28 cellular contexts compared by ENCODE assay signal in the genomic region with DNA sequence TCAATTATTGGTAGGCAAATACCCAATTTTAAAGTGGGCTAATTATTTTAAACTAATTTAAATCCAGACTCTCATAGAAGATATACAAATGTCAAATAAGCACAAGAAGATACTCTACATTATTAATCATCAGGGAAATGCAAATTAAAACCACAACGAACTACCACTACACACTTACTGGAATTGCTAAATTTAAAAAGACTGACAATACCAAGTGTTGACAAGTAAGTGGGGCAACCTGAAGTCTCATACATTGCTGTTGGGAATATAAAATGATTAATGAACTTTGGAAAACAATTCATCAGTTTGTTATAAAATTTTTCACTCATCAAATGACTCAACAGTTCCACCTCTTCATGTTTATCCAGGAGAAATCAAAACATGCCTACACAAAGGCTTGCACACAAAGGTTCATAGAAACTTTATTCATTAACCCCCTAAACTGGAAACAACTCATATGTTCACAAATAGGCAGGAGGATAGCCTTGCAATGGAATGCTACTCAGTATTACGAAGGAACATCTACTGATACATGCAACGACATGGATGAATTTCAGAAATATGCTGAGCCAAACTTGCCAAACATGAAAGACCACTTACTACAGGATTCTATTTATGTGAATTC.
DNase-seq lines count a peak whose midpoint lies in the region; ATAC-seq, FAIRE-seq and TF ChIP-seq lines count a peak whose summit lies in the region.
"Had no signal": no experiment of that assay in that cellular context is flagged by ENCODE, and none has a peak within 500 bp of the region (broad histone marks: within the 10 kb centered on the region; RNA-seq: fewer than 3 reads in every experiment).

No MANE protein-coding gene starts in this region.

- no peak for TF ChIP-seq RAD21 in IMR-90 (IDR thresholded peaks at IDR 0.05; ENCODE audit: low read length)

- no peak overlapping the region for H3K4ac ChIP-seq in IMR-90 (ENCODE audit: low read depth, low read length)

- DNase-seq in Caki2 (ENCODE audit: low read depth), result peak; percentile 12
- no peak for DNase-seq in IMR-90
- DNase-seq in bronchial epithelial cell (ENCODE audit: low read depth), result peak; percentile 78
- DNase-seq in kidney glomerular epithelial cell (lab: John Stamatoyannopoulos, UW), result peak; percentile 9
- no peak for DNase-seq in DMS 273 (lab: John Stamatoyannopoulos, UW; ENCODE audit: unreplicated experiment)
- no peak for DNase-seq in DMS79 (lab: John Stamatoyannopoulos, UW)
- no peak for DNase-seq in stimulated activated CD4-positive, alpha-beta T cell treated with anti-CD3 and anti-CD28 coated beads, Interleukin-2, amount 100 ng/mL, for 48 hours
- no peak for DNase-seq in heart right ventricle
- DNase-seq: CD8-positive, alpha-beta T cell; DMS53; GOT3; KG1; NCI-H1048; NCI-H1417; NCI-H1694; NCI-H2029 treated with DMSO at 0.1 percent for 48 hours; NCI-H446 treated with DMSO at 0.1 percent for 48 hours; NCI-H526; NCI-H82; NK-92 treated with Interleukin-12 subunit alpha and Interleukin-12 subunit beta, amount 100 ng/mL, for 24 hours; SHP77 treated with DMSO at 0.1 percent for 48 hours had no signal

- H3K9ac ChIP-seq in IMR-90 (ENCODE audit: low read depth, low read length), result no peak overlapping the region

- no peak overlapping the region for H2AK9ac ChIP-seq in IMR-90 (replicated peaks; ENCODE audit: low read depth, low read length, poor library complexity)

- H3K4me2 ChIP-seq in IMR-90 (ENCODE audit: low read depth, low read length), result no peak overlapping the region

- H3K4me1 ChIP-seq in IMR-90 (ENCODE audit: control insufficient read depth, insufficient read depth, low read length) (peaks cover 12% of the 10 kb centered on the region), heart right ventricle (peaks cover 0 to 8% (median 0%) of the 10 kb centered on the region in 9 donors)
- H3K4me1 ChIP-seq: HAP-1 had no signal

- no peak overlapping the region for H2AFZ ChIP-seq in IMR-90 (replicated peaks; ENCODE audit: low read length, poor library complexity)

- H3K27me3 ChIP-seq in IMR-90 (ENCODE audit: control insufficient read depth, insufficient read depth, low read length) (no peaks in the 10 kb centered on the region), bronchial epithelial cell (ENCODE audit: control insufficient read depth, insufficient read depth, low read length) (no peaks in the 10 kb centered on the region), heart right ventricle (no peaks in the 10 kb centered on the region)

- H3K79me1 ChIP-seq in IMR-90 (ENCODE audit: low read depth in 1 of 2, low read length in 2 of 2), result peaks cover 0 to 15% of the 10 kb centered on the region in 2 experiments; a peak in 2 of 4 replicates

- TF ChIP-seq POLR2A in IMR-90 (IDR thresholded peaks at IDR 0.05; ENCODE audit: low read depth, low read length), result no peak

- H3K9me3 ChIP-seq in IMR-90 (ENCODE audit: control insufficient read depth, insufficient read depth, low read length), result no peaks in the 10 kb centered on the region; the same call in 1 of the 2 replicates
- H3K9me3 ChIP-seq in heart right ventricle, result peaks cover 0 to 26% (median 3%) of the 10 kb centered on the region in 11 donors
- H3K9me3 ChIP-seq: HAP-1 had no signal

- H3K14ac ChIP-seq in IMR-90 (replicated peaks; ENCODE audit: low read depth, low read length), result no peak overlapping the region

- H3K56ac ChIP-seq in IMR-90 (ENCODE audit: extremely low read depth, insufficient read depth, low read length), result no peak overlapping the region

- POLR2A ChIA-PET in IMR-90 (lab: Charles Lee; ENCODE audit: unreplicated experiment), result interaction anchor here (0.6 kb wide), 1 partner anchor 94 kb away, joined by 5 read pairs; no protein-coding TSS in a partner anchor

- H3K9me1 ChIP-seq in IMR-90 (ENCODE audit: insufficient read depth, low read length), result peaks cover 14% of the 10 kb centered on the region; the same call in 1 of the 2 replicates

- no TSS peak for BruUV-seq in IMR-90 (replicated peaks; lab: Mats Ljungman, UMichigan)

- TF ChIP-seq CTCF in IMR-90 (conservative IDR thresholded peaks at IDR 0.05; ENCODE audit: low read depth, low read length), result no peak
- TF ChIP-seq CTCF in bronchial epithelial cell (IDR thresholded peaks at IDR 0.05; ENCODE audit: insufficient read depth, low read length, severe bottlenecking), result no peak
- TF ChIP-seq CTCF in heart right ventricle (IDR thresholded peaks at IDR 0.05), result no peak

- H3K18ac ChIP-seq in IMR-90 (ENCODE audit: low read depth, low read length), result no peak overlapping the region

- no peak overlapping the region for H2BK5ac ChIP-seq in IMR-90 (ENCODE audit: low read depth, low read length, poor library complexity, severe bottlenecking)

- no peak overlapping the region for H3K23ac ChIP-seq in IMR-90 (ENCODE audit: low read depth, low read length)

- H3K27ac ChIP-seq in IMR-90 (ENCODE audit: insufficient read depth, low read length) (no peak overlapping the region), heart right ventricle (no peak overlapping the region)
- H3K27ac ChIP-seq: C4-2B, HL-60, RWPE1 had no signal

- H4K20me1 ChIP-seq in IMR-90 (ENCODE audit: insufficient read depth, low read length), result no peaks in the 10 kb centered on the region

- intact Hi-C loops in IMR-90 (cut with micrococcal nuclease), result no loop called here
- intact Hi-C loops in heart right ventricle (cut with DNase I), result no loop called here

- FAIRE-seq in bronchial epithelial cell (lab: Jason Lieb, UNC), result no peak
- FAIRE-seq: D721Med, G401.6 had no signal

- H2AK5ac ChIP-seq in IMR-90 (ENCODE audit: low read depth, low read length), result no peak overlapping the region

- H2BK15ac ChIP-seq in IMR-90 (ENCODE audit: low read depth, low read length), result no peak overlapping the region

- H3K36me3 ChIP-seq in IMR-90 (ENCODE audit: control insufficient read depth, insufficient read depth, low read length) (no peaks in the 10 kb centered on the region), bronchial epithelial cell (ENCODE audit: control insufficient read depth, insufficient read depth, low read length) (no peaks in the 10 kb centered on the region), heart right ventricle (no peaks in the 10 kb centered on the region)
- H3K36me3 ChIP-seq: HAP-1 had no signal

- peak overlapping the region; percentile 69; the same call in 1 of the 2 replicates for H2BK20ac ChIP-seq in IMR-90 (ENCODE audit: low read depth, low read length)

- H3K4me3 ChIP-seq in IMR-90 (ENCODE audit: insufficient read depth, low read depth, low read length) (no peak overlapping the region), bronchial epithelial cell (ENCODE audit: low read depth, low read length) (no peak overlapping the region), heart right ventricle (no peak overlapping the region)
- H3K4me3 ChIP-seq: HAP-1 had no signal

- no peak overlapping the region for H4K8ac ChIP-seq in IMR-90 (ENCODE audit: low read depth in 2 of 2, low read length in 2 of 2)

- in situ Hi-C loops in Caki2 (cut with HindIII; ENCODE audit: low pct_unique_long_range_greater_than_20kb, low sequenced_read_pairs), result no loop called here
- in situ Hi-C loops in IMR-90 (cut with MboI; ENCODE audit: low sequenced_read_pairs), result no loop called here

- WGBS in IMR-90 (ENCODE audit: extremely low coverage in 2 of 2, insufficient read length in 1 of 2), 2 experiments, result no CpG with 5 or more reads among the region's 3 CpGs
- 90 to 93% methylated on average over 3 of the region's 3 CpGs for WGBS in heart right ventricle, 2 donors

- no peak overlapping the region for H2BK120ac ChIP-seq in IMR-90 (ENCODE audit: low read depth, low read length)

- dilution Hi-C loops in IMR-90 (cut with HindIII; ENCODE audit: low sequenced_read_pairs, unreplicated experiment), result no loop called here

- ATAC-seq in IMR-90 (ENCODE audit: low read depth) (no peak), heart right ventricle (no peak)
- ATAC-seq: CD8-positive, alpha-beta T cell; Panc1 had no signal

- CTCF ChIA-PET in IMR-90 (lab: Yijun Ruan, JAX), result no interaction called here

- no peak overlapping the region for H4K5ac ChIP-seq in IMR-90 (ENCODE audit: low read depth, low read length)

- no peak overlapping the region for H4K91ac ChIP-seq in IMR-90 (ENCODE audit: insufficient read depth, low read depth, low read length)

TF ChIP-seq in IMR-90, 13 proteins besides CTCF, POLR2A, EP300 and RAD21:
- TF ChIP-seq MAZ (IDR thresholded peaks at IDR 0.05; ENCODE audit: borderline replicate concordance, low read depth, low read length), result no peak
- no peak for TF ChIP-seq MXI1 (IDR thresholded peaks at IDR 0.05; ENCODE audit: borderline replicate concordance, low read depth, low read length)
- no peak for TF ChIP-seq RCOR1 (IDR thresholded peaks at IDR 0.05; ENCODE audit: insufficient replicate concordance, low read length)
- TF ChIP-seq CEBPB (IDR thresholded peaks at IDR 0.05; ENCODE audit: low read depth, low read length), result no peak
- no peak for TF ChIP-seq USF2 (IDR thresholded peaks at IDR 0.05; ENCODE audit: low read depth, low read length)
- no peak for TF ChIP-seq BHLHE40 (IDR thresholded peaks at IDR 0.05; ENCODE audit: low read depth, low read length)
- TF ChIP-seq SMC3 (IDR thresholded peaks at IDR 0.05; ENCODE audit: low read depth, low read length), result no peak
- TF ChIP-seq MAFK (IDR thresholded peaks at IDR 0.05; ENCODE audit: low read depth, low read length), result no peak
- TF ChIP-seq CHD1 (IDR thresholded peaks at IDR 0.05; ENCODE audit: low read depth, low read length), result no peak
- TF ChIP-seq FOS (IDR thresholded peaks at IDR 0.05; ENCODE audit: low read depth, low read length), result no peak
- no peak for TF ChIP-seq NFE2L2 (IDR thresholded peaks at IDR 0.05; ENCODE audit: low read depth, low read length)
- no peak for TF ChIP-seq RFX5 (IDR thresholded peaks at IDR 0.05; ENCODE audit: low read depth, low read length)
- no peak for TF ChIP-seq ELK1 (IDR thresholded peaks at IDR 0.05; ENCODE audit: borderline replicate concordance, low read depth, low read length)

Comparison
In these comparisons a context has a peak if more than half of its experiments do, and no peak if none do; other contexts are left out.
1. DNase-seq: peak in Caki2 (single experiment), bronchial epithelial cell (single experiment) and kidney glomerular epithelial cell (single experiment); none in IMR-90 (single experiment), DMS 273 (single experiment), DMS79 (single experiment), stimulated activated CD4-positive, alpha-beta T cell treated with anti-CD3 and anti-CD28 coated beads, Interleukin-2, amount 100 ng/mL, for 48 hours (0 of 2) and heart right ventricle (0 of 2).